Comparison of ENCODE assay signal across 16 cellular contexts in the genomic region with DNA sequence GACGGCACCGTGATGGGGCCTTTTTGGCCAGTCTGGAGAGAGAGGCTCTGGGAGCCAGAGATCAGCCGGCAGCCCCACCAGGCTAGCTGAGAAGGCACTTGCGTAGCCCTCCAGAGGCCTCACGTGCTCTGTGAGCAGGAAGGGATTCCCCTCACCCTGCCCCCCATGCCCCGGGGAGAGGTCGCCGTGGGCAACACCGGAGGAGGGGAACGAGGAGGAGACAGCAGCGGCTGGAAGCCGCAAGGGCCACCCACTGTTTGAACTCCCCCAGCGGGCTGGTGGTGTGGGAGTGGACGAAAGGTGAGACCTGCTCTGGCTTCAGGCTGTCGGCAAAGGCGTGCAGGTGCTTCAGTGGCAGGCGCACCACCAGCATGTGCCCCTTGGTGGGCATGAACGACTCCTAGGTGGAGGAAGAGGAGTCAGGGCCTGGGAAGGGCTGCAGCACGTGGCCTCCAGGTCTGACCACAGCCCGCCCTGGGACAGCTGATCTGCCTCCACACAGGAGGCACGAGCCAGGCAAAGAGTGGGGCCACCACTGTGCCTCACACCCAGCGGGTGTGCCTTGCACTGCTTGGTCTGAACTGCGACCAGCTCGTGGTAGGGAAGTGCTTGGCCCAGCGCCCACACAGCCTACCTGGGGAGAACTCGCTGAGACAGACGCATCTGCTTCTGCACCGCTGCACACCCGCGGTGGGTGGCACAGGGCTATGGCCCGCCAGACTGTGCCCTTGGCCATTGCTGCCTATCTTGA.
DNase-seq lines count a peak whose midpoint lies in the region; ATAC-seq and TF ChIP-seq lines count a peak whose summit lies in the region.
"Had no signal": no experiment of that assay in that cellular context is flagged by ENCODE, and none has a peak within 500 bp of the region (broad histone marks: within the 10 kb centered on the region; RNA-seq: fewer than 3 reads in every experiment).

No MANE protein-coding gene starts in this region.

- no peak overlapping the region for H2AK9ac ChIP-seq in IMR-90 (replicated peaks; ENCODE audit: low read depth, low read length, poor library complexity)

- dilution Hi-C loops in IMR-90 (cut with HindIII; ENCODE audit: low sequenced_read_pairs, unreplicated experiment) = no loop called here

- no peak overlapping the region for H3K27ac Mint-ChIP-seq in neural progenitor cell
- H3K27ac Mint-ChIP-seq: activated CD8-positive, alpha-beta T cell treated with anti-CD3 and anti-CD28 coated beads, Interleukin-2, amount 10 ng/mL, durations not matched to agents 7 days and 5 days; activated T-helper 1 cell treated with anti-CD3 and anti-CD28 coated beads, Interleukin-12 subunit alpha, Interleukin-12 subunit beta, Interleukin-2, Interleukin-4 antibody, amounts not matched to agents 30 ng/mL and 10 ng/mL and 1 ng/mL, durations not matched to agents 14 hours and 24 hours and 36 hours had no signal

- peak overlapping the region; percentile 32 for H2AFZ ChIP-seq in IMR-90 (replicated peaks; ENCODE audit: low read length, poor library complexity)
- peak overlapping the region; percentile 57 for H2AFZ ChIP-seq in neural progenitor cell (replicated peaks)

- no peak overlapping the region for H3K18ac ChIP-seq in IMR-90 (ENCODE audit: low read depth, low read length)

- ATAC-seq in IMR-90 (ENCODE audit: low read depth) (no peak), GM21528 (IDR thresholded peaks at IDR 0.05; ENCODE audit: low FRiP score, unreplicated experiment) (no peak)

- POLR2A ChIA-PET in IMR-90 (lab: Charles Lee; ENCODE audit: unreplicated experiment) = no interaction called here

- no peak overlapping the region for H3K4me3 ChIP-seq in IMR-90 (ENCODE audit: insufficient read depth, low read depth, low read length)
- no peak overlapping the region for H3K4me3 ChIP-seq in neural progenitor cell
- H3K4me3 ChIP-seq: esophagus muscularis mucosa had no signal

- H3K9me3 ChIP-seq in IMR-90 (ENCODE audit: control insufficient read depth, insufficient read depth, low read length) = no peaks in the 10 kb centered on the region
- H3K9me3 ChIP-seq in neural progenitor cell (ENCODE audit: low read depth) = no peaks in the 10 kb centered on the region
- H3K9me3 ChIP-seq: esophagus muscularis mucosa had no signal

- H3K9me1 ChIP-seq in IMR-90 (ENCODE audit: insufficient read depth, low read length) = no peaks in the 10 kb centered on the region

- H3K23ac ChIP-seq in IMR-90 (ENCODE audit: low read depth, low read length) = no peak overlapping the region

- no peak for TF ChIP-seq CTCF in IMR-90 (conservative IDR thresholded peaks at IDR 0.05; ENCODE audit: low read depth, low read length)
- TF ChIP-seq CTCF in neural progenitor cell (IDR thresholded peaks at IDR 0.05) = no peak

- no peak overlapping the region for H2AK5ac ChIP-seq in IMR-90 (ENCODE audit: low read depth, low read length)

- H3K4me1 ChIP-seq in IMR-90 (ENCODE audit: control insufficient read depth, insufficient read depth, low read length) = no peaks in the 10 kb centered on the region
- peaks cover 5% of the 10 kb centered on the region for H3K4me1 ChIP-seq in neural progenitor cell
- H3K4me1 ChIP-seq: esophagus muscularis mucosa had no signal

- no peak overlapping the region for H3K14ac ChIP-seq in IMR-90 (replicated peaks; ENCODE audit: low read depth, low read length)

- no peak overlapping the region for H4K5ac ChIP-seq in IMR-90 (ENCODE audit: low read depth, low read length)

- no peak overlapping the region for H3K4me2 ChIP-seq in IMR-90 (ENCODE audit: low read depth, low read length)
- peak overlapping the region; percentile 49 for H3K4me2 ChIP-seq in neural progenitor cell
- H3K4me2 ChIP-seq: KMS-11 had no signal

- no peaks in the 10 kb centered on the region for H3K9me3 Mint-ChIP-seq in neural progenitor cell
- H3K9me3 Mint-ChIP-seq: activated T-helper 1 cell treated with anti-CD3 and anti-CD28 coated beads, Interleukin-12 subunit alpha, Interleukin-12 subunit beta, Interleukin-2, Interleukin-4 antibody, amounts not matched to agents 30 ng/mL and 10 ng/mL and 1 ng/mL, durations not matched to agents 14 hours and 24 hours and 36 hours had no signal

- H3K9ac ChIP-seq in IMR-90 (ENCODE audit: low read depth, low read length) = no peak overlapping the region
- H3K9ac ChIP-seq in neural progenitor cell = no peak overlapping the region
- H3K9ac ChIP-seq: KMS-11 had no signal

- CTCF ChIA-PET in IMR-90 (lab: Yijun Ruan, JAX) = no interaction called here

- H3K4ac ChIP-seq in IMR-90 (ENCODE audit: low read depth, low read length) = no peak overlapping the region

- H2BK120ac ChIP-seq in IMR-90 (ENCODE audit: low read depth, low read length) = no peak overlapping the region

- no peak overlapping the region for H3K27ac ChIP-seq in IMR-90 (ENCODE audit: insufficient read depth, low read length)
- no peak overlapping the region for H3K27ac ChIP-seq in neural progenitor cell
- H3K27ac ChIP-seq: esophagus muscularis mucosa, KMS-11, VCaP had no signal

- H3K27me3 Mint-ChIP-seq in neural progenitor cell (ENCODE audit: insufficient read depth, low read depth) = peaks cover 5% of the 10 kb centered on the region

- no peak overlapping the region for H4K8ac ChIP-seq in IMR-90 (ENCODE audit: low read depth in 2 of 2, low read length in 2 of 2)

- H2BK20ac ChIP-seq in IMR-90 (ENCODE audit: low read depth, low read length) = no peak overlapping the region

- no peaks in the 10 kb centered on the region for H4K20me1 ChIP-seq in IMR-90 (ENCODE audit: insufficient read depth, low read length)
- no peaks in the 10 kb centered on the region for H4K20me1 ChIP-seq in neural progenitor cell (ENCODE audit: low read depth)

- no peak overlapping the region for H2BK5ac ChIP-seq in IMR-90 (ENCODE audit: low read depth, low read length, poor library complexity, severe bottlenecking)

- H3K79me2 ChIP-seq in neural progenitor cell (ENCODE audit: low read depth) = no peaks in the 10 kb centered on the region

- no TSS peak for BruUV-seq in IMR-90 (replicated peaks; lab: Mats Ljungman, UMichigan)

- H3K36me3 ChIP-seq in IMR-90 (ENCODE audit: control insufficient read depth, insufficient read depth, low read length) = no peaks in the 10 kb centered on the region
- no peaks in the 10 kb centered on the region for H3K36me3 ChIP-seq in neural progenitor cell
- H3K36me3 ChIP-seq: esophagus muscularis mucosa had no signal

- in situ Hi-C loops in IMR-90 (cut with MboI; ENCODE audit: low sequenced_read_pairs) = loop anchor here (10.0 kb wide), 1 partner anchor 77 kb away; no protein-coding TSS in a partner anchor

- no peak for TF ChIP-seq RAD21 in IMR-90 (IDR thresholded peaks at IDR 0.05; ENCODE audit: low read length)

- H3K4me3 Mint-ChIP-seq in neural progenitor cell = no peak overlapping the region
- H3K4me3 Mint-ChIP-seq: activated CD8-positive, alpha-beta T cell treated with anti-CD3 and anti-CD28 coated beads, Interleukin-2, amount 10 ng/mL, durations not matched to agents 7 days and 5 days; activated T-helper 1 cell treated with anti-CD3 and anti-CD28 coated beads, Interleukin-12 subunit alpha, Interleukin-12 subunit beta, Interleukin-2, Interleukin-4 antibody, amounts not matched to agents 30 ng/mL and 10 ng/mL and 1 ng/mL, durations not matched to agents 14 hours and 24 hours and 36 hours had no signal

- intact Hi-C loops in IMR-90 (cut with micrococcal nuclease) = loop anchor here (5.0 kb wide), 1 partner anchor 90 kb away; no protein-coding TSS in a partner anchor

- no peaks in the 10 kb centered on the region for H3K79me1 ChIP-seq in IMR-90 (ENCODE audit: low read depth in 1 of 2, low read length in 2 of 2)

- WGBS in IMR-90 (ENCODE audit: extremely low coverage in 2 of 2, insufficient read length in 1 of 2), 2 experiments = 62% methylated on average over 16 of the region's 31 CpGs; no CpG with 5 or more reads in 1 of the 2 experiments

- H4K91ac ChIP-seq in IMR-90 (ENCODE audit: insufficient read depth, low read depth, low read length) = no peak overlapping the region

- no peaks in the 10 kb centered on the region for H3F3A ChIP-seq in neural progenitor cell (ENCODE audit: low read depth)

- no peak for TF ChIP-seq POLR2A in IMR-90 (IDR thresholded peaks at IDR 0.05; ENCODE audit: low read depth, low read length)

- H2BK15ac ChIP-seq in IMR-90 (ENCODE audit: low read depth, low read length) = no peak overlapping the region

- peaks cover 55% of the 10 kb centered on the region for H3K27me3 ChIP-seq in IMR-90 (ENCODE audit: control insufficient read depth, insufficient read depth, low read length)
- H3K27me3 ChIP-seq in neural progenitor cell = no peaks in the 10 kb centered on the region

- peak; percentile 37 for DNase-seq in DMS79 treated with DMSO at 0.1 percent for 48 hours (lab: John Stamatoyannopoulos, UW)
- DNase-seq in IMR-90 = no peak
- DNase-seq in SW480 (ENCODE audit: low spot score) = peak; percentile 8
- peak; percentile 29 for DNase-seq in neural progenitor cell (ENCODE audit: low spot score)
- no peak for DNase-seq in activated CD4-positive, CD25-positive, alpha-beta regulatory T cell treated with anti-CD3 and anti-CD28 coated beads, Interleukin-2, amount 50 U/mL, for 72 hours
- DNase-seq in stimulated activated naive CD4-positive, alpha-beta T cell (lab: John Stamatoyannopoulos, UW) = no peak
- DNase-seq: activated CD8-positive, alpha-beta T cell treated with anti-CD3 and anti-CD28 coated beads, Interleukin-2, amount 10 ng/mL, durations not matched to agents 7 days and 5 days; DMS153; NCI-H187; NCI-H774; stimulated activated CD4-positive, alpha-beta T cell treated with anti-CD3 and anti-CD28 coated beads, Interleukin-4, amount 100 ng/mL, for 1 hour had no signal

- H3K56ac ChIP-seq in IMR-90 (ENCODE audit: extremely low read depth, insufficient read depth, low read length) = no peak overlapping the region

- H3K36me3 Mint-ChIP-seq in neural progenitor cell = no peaks in the 10 kb centered on the region

- H3K4me1 Mint-ChIP-seq in neural progenitor cell = peaks cover 11% of the 10 kb centered on the region

TF ChIP-seq in IMR-90, 13 proteins besides CTCF, POLR2A, EP300 and RAD21 (continues in another document):
- TF ChIP-seq CHD1 (IDR thresholded peaks at IDR 0.05; ENCODE audit: low read depth, low read length) = no peak
- TF ChIP-seq SMC3 (IDR thresholded peaks at IDR 0.05; ENCODE audit: low read depth, low read length) = no peak
- no peak for TF ChIP-seq MAFK (IDR thresholded peaks at IDR 0.05; ENCODE audit: low read depth, low read length)
- TF ChIP-seq FOS (IDR thresholded peaks at IDR 0.05; ENCODE audit: low read depth, low read length) = no peak
- TF ChIP-seq RFX5 (IDR thresholded peaks at IDR 0.05; ENCODE audit: low read depth, low read length) = no peak
- no peak for TF ChIP-seq MAZ (IDR thresholded peaks at IDR 0.05; ENCODE audit: borderline replicate concordance, low read depth, low read length)
- TF ChIP-seq RCOR1 (IDR thresholded peaks at IDR 0.05; ENCODE audit: insufficient replicate concordance, low read length) = no peak
- no peak for TF ChIP-seq CEBPB (IDR thresholded peaks at IDR 0.05; ENCODE audit: low read depth, low read length)

Comparison
In these comparisons a context has a peak if more than half of its experiments do, and no peak if none do; other contexts are left out.
1. DNase-seq: peak in DMS79 treated with DMSO at 0.1 percent for 48 hours (single experiment), SW480 (single experiment) and neural progenitor cell (single experiment); none in IMR-90 (single experiment), activated CD4-positive, CD25-positive, alpha-beta regulatory T cell treated with anti-CD3 and anti-CD28 coated beads, Interleukin-2, amount 50 U/mL, for 72 hours (single experiment) and stimulated activated naive CD4-positive, alpha-beta T cell (0 of 6).